ENCODE assay signal across 1 cellular context in the genomic region with DNA sequence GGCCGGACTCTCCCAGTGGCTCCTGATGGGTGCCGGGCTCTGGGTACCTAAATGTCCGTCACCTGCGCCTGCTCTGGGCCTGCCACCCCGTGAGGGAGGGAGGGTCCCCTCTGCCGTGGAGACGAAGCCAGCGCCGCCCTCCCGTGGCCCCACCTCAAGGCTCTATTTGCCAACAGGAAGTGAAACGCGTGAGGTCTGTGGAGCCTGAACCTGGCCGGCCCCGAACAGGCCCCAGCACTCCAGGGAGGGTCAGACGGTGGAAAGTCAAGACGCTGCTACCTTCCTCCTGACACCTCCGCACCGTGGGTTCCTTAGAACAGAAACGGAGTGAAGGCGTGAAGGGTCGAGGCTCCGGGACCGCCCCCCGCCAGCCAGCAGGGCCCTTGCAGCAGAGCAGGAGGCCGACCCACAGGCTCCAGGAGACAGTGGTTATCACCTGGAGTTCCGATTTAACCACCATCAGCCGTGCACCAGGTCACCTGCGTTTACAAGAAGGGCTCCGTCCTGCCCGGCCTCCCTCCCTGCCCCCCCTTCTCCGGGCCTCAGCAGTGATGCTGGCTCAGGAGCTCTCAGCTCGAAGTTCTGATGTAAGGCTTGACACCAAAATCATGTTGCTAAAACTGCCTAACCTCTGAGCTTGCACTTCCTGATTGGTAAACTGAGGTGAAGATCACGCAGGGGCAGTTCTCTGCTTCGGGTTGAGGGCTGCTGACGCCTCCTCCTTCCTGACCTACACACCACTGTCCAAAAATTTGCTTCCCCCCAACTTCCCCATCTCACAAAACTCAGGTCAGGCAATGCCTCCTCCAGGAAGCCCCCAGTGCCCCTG.
TF ChIP-seq lines count a peak whose summit lies in the region.

No MANE protein-coding gene starts in this region.

TF ChIP-seq in IMR-90, 13 proteins besides CTCF, POLR2A, EP300 and RAD21 (continued from another document):
- TF ChIP-seq, protein P1, sequence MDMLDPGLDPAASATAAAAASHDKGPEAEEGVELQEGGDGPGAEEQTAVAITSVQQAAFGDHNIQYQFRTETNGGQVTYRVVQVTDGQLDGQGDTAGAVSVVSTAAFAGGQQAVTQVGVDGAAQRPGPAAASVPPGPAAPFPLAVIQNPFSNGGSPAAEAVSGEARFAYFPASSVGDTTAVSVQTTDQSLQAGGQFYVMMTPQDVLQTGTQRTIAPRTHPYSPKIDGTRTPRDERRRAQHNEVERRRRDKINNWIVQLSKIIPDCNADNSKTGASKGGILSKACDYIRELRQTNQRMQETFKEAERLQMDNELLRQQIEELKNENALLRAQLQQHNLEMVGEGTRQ (IDR thresholded peaks at IDR 0.05; ENCODE audit: low read depth, low read length), result no peak
- TF ChIP-seq RCOR1 (IDR thresholded peaks at IDR 0.05; ENCODE audit: insufficient replicate concordance, low read length) (no peak), MXI1 (IDR thresholded peaks at IDR 0.05; ENCODE audit: borderline replicate concordance, low read depth, low read length) (no peak)
- TF ChIP-seq, protein P2, sequence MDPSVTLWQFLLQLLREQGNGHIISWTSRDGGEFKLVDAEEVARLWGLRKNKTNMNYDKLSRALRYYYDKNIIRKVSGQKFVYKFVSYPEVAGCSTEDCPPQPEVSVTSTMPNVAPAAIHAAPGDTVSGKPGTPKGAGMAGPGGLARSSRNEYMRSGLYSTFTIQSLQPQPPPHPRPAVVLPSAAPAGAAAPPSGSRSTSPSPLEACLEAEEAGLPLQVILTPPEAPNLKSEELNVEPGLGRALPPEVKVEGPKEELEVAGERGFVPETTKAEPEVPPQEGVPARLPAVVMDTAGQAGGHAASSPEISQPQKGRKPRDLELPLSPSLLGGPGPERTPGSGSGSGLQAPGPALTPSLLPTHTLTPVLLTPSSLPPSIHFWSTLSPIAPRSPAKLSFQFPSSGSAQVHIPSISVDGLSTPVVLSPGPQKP (IDR thresholded peaks at IDR 0.05; ENCODE audit: borderline replicate concordance, low read depth, low read length), result no peak
TF ChIP-seq in IMR-90: peak in this region for 0.
